In the genomic region with DNA sequence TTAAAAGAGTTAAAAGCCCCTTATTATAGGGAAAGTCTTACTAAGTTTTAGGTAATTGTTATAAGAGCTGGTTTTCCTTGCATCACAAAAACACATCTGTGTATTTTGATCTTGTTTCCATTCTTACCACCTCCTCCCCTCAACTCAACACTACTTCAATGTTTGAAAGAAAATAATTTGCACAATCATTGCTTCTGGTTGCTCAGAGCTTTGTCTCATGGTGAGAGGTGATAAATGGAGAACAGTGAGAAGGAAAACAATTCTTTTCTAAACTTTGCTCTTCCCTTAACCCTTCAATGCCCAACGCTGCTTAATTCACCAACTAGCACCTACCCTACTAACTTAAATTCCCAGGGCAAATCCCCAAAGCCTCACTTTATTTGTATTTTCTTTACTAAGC, we compare ENCODE assay signal across 24 cellular contexts.
"Had no signal": no experiment of that assay in that cellular context is flagged by ENCODE, and none has a peak within 500 bp of the region (broad histone marks: within the 10 kb centered on the region; RNA-seq: fewer than 3 reads in every experiment).

No MANE protein-coding gene starts in this region.

- H3K36me3 ChIP-seq: left ventricle myocardium inferior, lower lobe of right lung, prostate gland, right lobe of liver, suprapubic skin, thyroid gland had no signal

- H3K27me3 ChIP-seq: hepatocyte, right lobe of liver, suprapubic skin, thyroid gland had no signal

- H3K4me3 Mint-ChIP-seq: memory B cell; natural killer cell treated with Interleukin-12 subunit alpha and Interleukin-12 subunit beta and Interleukin-15 and Interleukin-18, amount 100 ng/mL, for 72 hours; stimulated activated effector memory CD8-positive, alpha-beta T cell treated with anti-CD3 and anti-CD28 coated beads, Interleukin-12 subunit alpha, Interleukin-12 subunit beta, amount 100 ng/mL, for 72 hours; type B pancreatic cell had no signal

- H3K4me3 ChIP-seq: coronary artery, hepatocyte, left ventricle myocardium inferior, lower lobe of right lung, prostate gland, right lobe of liver, suprapubic skin, thyroid gland had no signal

- H3K4me1 Mint-ChIP-seq: stimulated activated effector memory CD8-positive, alpha-beta T cell treated with anti-CD3 and anti-CD28 coated beads, Interleukin-12 subunit alpha, Interleukin-12 subunit beta, amount 100 ng/mL, for 72 hours had no signal

- H3K27me3 Mint-ChIP-seq: memory B cell; natural killer cell treated with Interleukin-12 subunit alpha and Interleukin-12 subunit beta and Interleukin-15 and Interleukin-18, amount 100 ng/mL, for 72 hours; type B pancreatic cell had no signal

- H3K4me2 ChIP-seq: hepatocyte had no signal

- DNase-seq: effector CD4-positive, alpha-beta T cell; foreskin melanocyte; head of caudate nucleus; kidney; left cardiac atrium; left ventricle myocardium inferior; lower lobe of right lung; midbrain; occipital lobe; retina; right lobe of liver; stimulated activated CD4-positive, alpha-beta T cell treated with anti-CD3 and anti-CD28 coated beads, Interleukin-4, amount 100 ng/mL, for 1 hour; stimulated activated CD8-positive, alpha-beta memory T cell treated with anti-CD3 and anti-CD28 coated beads, Interleukin-4, amount 100 ng/mL, for 48 hours; stimulated activated naive CD8-positive, alpha-beta T cell treated with anti-CD3 and anti-CD28 coated beads, Interleukin-15, Interleukin-2, amounts not matched to agents 100 U/mL and 50 U/mL, for 24 hours; thyroid gland had no signal

- H3K9me3 Mint-ChIP-seq: memory B cell; stimulated activated effector memory CD8-positive, alpha-beta T cell treated with anti-CD3 and anti-CD28 coated beads, Interleukin-12 subunit alpha, Interleukin-12 subunit beta, amount 100 ng/mL, for 72 hours; type B pancreatic cell had no signal

- H3K27ac ChIP-seq: coronary artery, hepatocyte, left ventricle myocardium inferior, lower lobe of right lung, parathyroid adenoma, prostate gland, right lobe of liver, suprapubic skin, thyroid gland had no signal

- H3K27ac Mint-ChIP-seq: memory B cell; natural killer cell treated with Interleukin-12 subunit alpha and Interleukin-12 subunit beta and Interleukin-15 and Interleukin-18, amount 100 ng/mL, for 72 hours; stimulated activated effector memory CD8-positive, alpha-beta T cell treated with anti-CD3 and anti-CD28 coated beads, Interleukin-12 subunit alpha, Interleukin-12 subunit beta, amount 100 ng/mL, for 72 hours; type B pancreatic cell had no signal

- H3K9ac ChIP-seq: parathyroid adenoma had no signal

- H3K36me3 Mint-ChIP-seq: memory B cell; natural killer cell treated with Interleukin-12 subunit alpha and Interleukin-12 subunit beta and Interleukin-15 and Interleukin-18, amount 100 ng/mL, for 72 hours; stimulated activated effector memory CD8-positive, alpha-beta T cell treated with anti-CD3 and anti-CD28 coated beads, Interleukin-12 subunit alpha, Interleukin-12 subunit beta, amount 100 ng/mL, for 72 hours; type B pancreatic cell had no signal

- H2AFZ ChIP-seq: hepatocyte, parathyroid adenoma had no signal

- H3K4me1 ChIP-seq: left ventricle myocardium inferior, lower lobe of right lung, parathyroid adenoma, prostate gland, suprapubic skin, thyroid gland had no signal

- H3K9me3 ChIP-seq: left ventricle myocardium inferior, lower lobe of right lung, prostate gland, right lobe of liver, suprapubic skin, thyroid gland had no signal

- H3K79me2 ChIP-seq: hepatocyte, parathyroid adenoma had no signal
